ENCODE assay signal across 17 cellular contexts in genomic region chr7:112989531-112989930, GRCh38.
DNase-seq lines count a peak whose midpoint lies in the region; ATAC-seq and TF ChIP-seq lines count a peak whose summit lies in the region.
"Had no signal": no experiment of that assay in that cellular context is flagged by ENCODE, and none has a peak within 500 bp of the region (broad histone marks: within the 10 kb centered on the region; RNA-seq: fewer than 3 reads in every experiment).

No MANE protein-coding gene starts in this region.

- H3K9ac ChIP-seq in PC-3 (ENCODE audit: low read length): no peak overlapping the region

- CTCF ChIA-PET in PC-3 (lab: Charles Lee): no interaction called here

- H3K36me3 ChIP-seq in ACC112 (ENCODE audit: insufficient read depth, low read length) (no peaks in the 10 kb centered on the region), PC-3 (ENCODE audit: low read depth, low read length) (no peaks in the 10 kb centered on the region)

- H2AFZ ChIP-seq in ACC112 (ENCODE audit: low read length, unreplicated experiment): peak overlapping the region; percentile 21
- no peak overlapping the region for H2AFZ ChIP-seq in PC-3 (ENCODE audit: low read length)

- no peak overlapping the region for H3K4me2 ChIP-seq in PC-3 (ENCODE audit: low read length)

- H3K27ac ChIP-seq in ACC112 (ENCODE audit: low read depth, low read length): no peak overlapping the region
- no peak overlapping the region for H3K27ac ChIP-seq in PC-3 (ENCODE audit: low read length)

- H3K4me1 ChIP-seq in ACC112 (ENCODE audit: control insufficient read depth, insufficient read depth, low read length, unreplicated experiment) (peaks cover 65% of the 10 kb centered on the region), PC-3 (ENCODE audit: insufficient read depth, low read length) (peaks cover 11% of the 10 kb centered on the region; the same call in 1 of the 2 replicates)

- DNase-seq in EL: peak; percentile 35
- DNase-seq in PC-3: peak; percentile 44
- peak; percentile 12 for DNase-seq in fibroblast of mammary gland (ENCODE audit: low read depth)
- no peak for DNase-seq in DMS79 treated with DMSO at 0.1 percent for 48 hours (lab: John Stamatoyannopoulos, UW)
- DNase-seq in anterior cingulate cortex (lab: John Stamatoyannopoulos, UW): no peak
- DNase-seq: ACHN, AML-193, DMS153, MM.1S, NCI-H1105, NCI-H1694 treated with DMSO at 0.1 percent for 48 hours, NCI-H774, T-cell had no signal

- intact Hi-C loops in PC-3 (cut with micrococcal nuclease): no loop called here

- peaks cover 9% of the 10 kb centered on the region for H3K79me2 ChIP-seq in ACC112 (ENCODE audit: control insufficient read depth, insufficient read depth, low read length, unreplicated experiment)
- no peaks in the 10 kb centered on the region for H3K79me2 ChIP-seq in PC-3 (ENCODE audit: low read length)

- H3K27me3 ChIP-seq in ACC112 (ENCODE audit: insufficient read depth, low read length) (no peaks in the 10 kb centered on the region), PC-3 (ENCODE audit: low read length) (no peaks in the 10 kb centered on the region)

- H4K20me1 ChIP-seq in PC-3 (ENCODE audit: low read length): no peaks in the 10 kb centered on the region

- peak; percentile 37; the same call in 1 of the 2 replicates for ATAC-seq in PC-3
- ATAC-seq in HG02759 (IDR thresholded peaks at IDR 0.05; ENCODE audit: unreplicated experiment): no peak
- ATAC-seq: HepG2, Right ventricle myocardium inferior, T-cell had no signal

- POLR2A ChIA-PET in PC-3 (lab: Charles Lee; ENCODE audit: unreplicated experiment): no interaction called here

- no peak overlapping the region for H3K4me3 ChIP-seq in ACC112 (ENCODE audit: low read depth, low read length)
- H3K4me3 ChIP-seq in PC-3 (ENCODE audit: low read length): no peak overlapping the region
- H3K4me3 ChIP-seq in fibroblast of mammary gland (ENCODE audit: control insufficient read depth, low read depth, low read length): no peak overlapping the region

- no peaks in the 10 kb centered on the region for H3F3A ChIP-seq in PC-3 (ENCODE audit: low read length, unreplicated experiment)

- TF ChIP-seq CTCF in PC-3 (conservative IDR thresholded peaks at IDR 0.05; ENCODE audit: low read depth, low read length): no peak
- no peak for TF ChIP-seq CTCF in fibroblast of mammary gland (conservative IDR thresholded peaks at IDR 0.05; ENCODE audit: control insufficient read depth, insufficient read depth, low read depth, low read length)

- H3K9me3 ChIP-seq in PC-3 (ENCODE audit: low read length): no peaks in the 10 kb centered on the region

- H3K9me2 ChIP-seq in PC-3 (replicated peaks; ENCODE audit: low read length): no peaks in the 10 kb centered on the region

- no TSS peak for BruUV-seq in PC-3 (replicated peaks; lab: Mats Ljungman, UMichigan)

Comparison
In these comparisons a context has a peak if more than half of its experiments do, and no peak if none do; other contexts are left out.
1. DNase-seq: peak in EL (single experiment), PC-3 (single experiment) and fibroblast of mammary gland (single experiment); none in DMS79 treated with DMSO at 0.1 percent for 48 hours (single experiment) and anterior cingulate cortex (0 of 58).